Comparison of ENCODE assay signal across 26 cellular contexts in genomic region chr10:84593546-84593945, GRCh38.
"Had no signal": no experiment of that assay in that cellular context is flagged by ENCODE, and none has a peak within 500 bp of the region (broad histone marks: within the 10 kb centered on the region; RNA-seq: fewer than 3 reads in every experiment).

No MANE protein-coding gene starts in this region.

- ATAC-seq: foreskin keratinocyte; left colon; naive thymus-derived CD4-positive, alpha-beta T cell; psoas muscle; right cardiac atrium; stimulated activated naive B cell treated with anti-CD40 and anti-IgM and Interleukin-4, amounts not matched to agents 10 μg/mL and 1 μg/mL and 100 μg/mL, for 72 hours; upper lobe of right lung had no signal

- H3K27ac Mint-ChIP-seq: dendritic cell treated with granulocyte-macrophage colony-stimulating factor and Interleukin-4, amounts not matched to agents 40 ng/mL and 50 ng/mL, for 4 days; immature natural killer cell; naive thymus-derived CD4-positive, alpha-beta T cell; nephron; stimulated activated naive B cell treated with anti-CD40 and anti-IgM and Interleukin-4, amounts not matched to agents 10 μg/mL and 1 μg/mL and 100 μg/mL, for 72 hours; stimulated activated naive CD8-positive, alpha-beta T cell treated with anti-CD3 and anti-CD28 coated beads, Interleukin-15, Interleukin-2, amounts not matched to agents 100 ng/mL and 50 ng/mL, for 24 hours had no signal

- H3K27me3 Mint-ChIP-seq: dendritic cell treated with granulocyte-macrophage colony-stimulating factor and Interleukin-4, amounts not matched to agents 40 ng/mL and 50 ng/mL, for 4 days had no signal

- H3K4me1 Mint-ChIP-seq: immature natural killer cell; naive thymus-derived CD4-positive, alpha-beta T cell; nephron; stimulated activated naive B cell treated with anti-CD40 and anti-IgM and Interleukin-4, amounts not matched to agents 10 μg/mL and 1 μg/mL and 100 μg/mL, for 72 hours had no signal

- H3K36me3 Mint-ChIP-seq: immature natural killer cell; naive thymus-derived CD4-positive, alpha-beta T cell; stimulated activated naive B cell treated with anti-CD40 and anti-IgM and Interleukin-4, amounts not matched to agents 10 μg/mL and 1 μg/mL and 100 μg/mL, for 72 hours had no signal

- DNase-seq: colonic mucosa; effector memory CD4-positive, alpha-beta T cell; foreskin keratinocyte; hypothalamus; immature natural killer cell; islet precursor cell; kidney glomerular epithelial cell; left colon; left ventricle myocardium inferior; mammary epithelial cell; mesendoderm; midbrain; naive thymus-derived CD4-positive, alpha-beta T cell; ovary; psoas muscle; right cardiac atrium; sigmoid colon; stimulated activated CD4-positive, alpha-beta T cell treated with anti-CD3 and anti-CD28 coated beads, Interleukin-15, amount 100 ng/mL, for 24 hours; stimulated activated CD4-positive, alpha-beta T cell treated with anti-CD3 and anti-CD28 coated beads, Interleukin-2, amount 100 ng/mL, for 48 hours; stimulated activated naive B cell treated with anti-CD40 and anti-IgM and Interleukin-4, amounts not matched to agents 10 μg/mL and 1 μg/mL and 100 μg/mL, for 72 hours; transverse colon; upper lobe of right lung; uterus had no signal

- H3K9me3 Mint-ChIP-seq: dendritic cell treated with granulocyte-macrophage colony-stimulating factor and Interleukin-4, amounts not matched to agents 40 ng/mL and 50 ng/mL, for 4 days; immature natural killer cell had no signal

- H3K4me3 Mint-ChIP-seq: dendritic cell treated with granulocyte-macrophage colony-stimulating factor and Interleukin-4, amounts not matched to agents 40 ng/mL and 50 ng/mL, for 4 days; immature natural killer cell; naive thymus-derived CD4-positive, alpha-beta T cell; nephron; stimulated activated naive B cell treated with anti-CD40 and anti-IgM and Interleukin-4, amounts not matched to agents 10 μg/mL and 1 μg/mL and 100 μg/mL, for 72 hours; stimulated activated naive CD8-positive, alpha-beta T cell treated with anti-CD3 and anti-CD28 coated beads, Interleukin-15, Interleukin-2, amounts not matched to agents 100 ng/mL and 50 ng/mL, for 24 hours had no signal
